ENCODE assay signal across 23 cellular contexts in the genomic region with DNA sequence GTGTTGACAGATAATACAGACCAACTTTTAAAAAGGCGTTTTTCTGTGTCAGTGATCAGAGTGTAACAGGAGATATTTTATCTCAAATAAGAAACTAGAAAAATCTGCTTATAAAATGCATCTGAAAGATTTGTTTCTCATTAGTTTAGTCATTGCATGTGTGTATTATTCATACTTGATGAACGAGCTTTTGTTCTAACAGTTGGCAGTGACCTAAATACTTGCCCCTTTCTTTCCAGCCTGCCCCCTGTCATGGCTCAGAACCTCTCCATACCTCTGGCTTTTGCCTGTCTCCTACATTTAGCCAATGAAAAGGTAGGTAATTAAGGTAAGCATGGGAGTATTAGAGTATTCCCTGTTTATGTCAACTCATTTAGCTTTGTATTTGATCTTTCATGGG. TPM values are rescaled to one million over a fixed set of nuclear protein-coding genes. Genes with fewer than 3 reads are reported as not detected.
DNase-seq lines count a peak whose midpoint lies in the region; ATAC-seq, FAIRE-seq and TF ChIP-seq lines count a peak whose summit lies in the region.
"Had no signal": no experiment of that assay in that cellular context is flagged by ENCODE, and none has a peak within 500 bp of the region (broad histone marks: within the 10 kb centered on the region; RNA-seq: fewer than 3 reads in every experiment).

No MANE protein-coding gene starts in this region.

- intact Hi-C loops in dorsolateral prefrontal cortex (cut with DNase I) = no loop called here

- H3K36me3 ChIP-seq in SJCRH30 = peaks cover 78% of the 10 kb centered on the region

- peak overlapping the region in 40 of 59 donors; percentile 2 to 81 (median 54) for H3K27ac ChIP-seq in dorsolateral prefrontal cortex
- peak overlapping the region; percentile 69 for H3K27ac ChIP-seq in substantia nigra (ENCODE audit: low read depth, low read length, poor library complexity, severe bottlenecking)
- no peak overlapping the region for H3K27ac ChIP-seq in SJCRH30
- H3K27ac ChIP-seq: 22Rv1, A549, BLaER1, HL-60 had no signal

- H3K4me3 ChIP-seq in dorsolateral prefrontal cortex = no peak overlapping the region
- H3K4me3 ChIP-seq in SJCRH30 = no peak overlapping the region
- H3K4me3 ChIP-seq: A549, BLaER1, GM12878, GM23338 had no signal

- no peaks in the 10 kb centered on the region for H3K4me1 Mint-ChIP-seq in activated CD8-positive, alpha-beta memory T cell treated with anti-CD3 and anti-CD28 coated beads, Interleukin-2, amount 10 ng/mL, durations not matched to agents 7 days and 5 days
- H3K4me1 Mint-ChIP-seq: CD14-positive monocyte; CD4-positive, alpha-beta memory T cell; GM23338 had no signal

- H3K9me3 ChIP-seq in SJCRH30 (replicated peaks) = no peaks in the 10 kb centered on the region
- H3K9me3 ChIP-seq: A549, BLaER1 had no signal

- FAIRE-seq in RCC 7860 (lab: Jason Lieb, UNC) = no peak
- FAIRE-seq: A549, GM12878, H54 had no signal

- H3K36me3 Mint-ChIP-seq in activated CD8-positive, alpha-beta memory T cell treated with anti-CD3 and anti-CD28 coated beads, Interleukin-2, amount 10 ng/mL, durations not matched to agents 7 days and 5 days = peaks cover 83% of the 10 kb centered on the region
- H3K36me3 Mint-ChIP-seq: CD4-positive, alpha-beta memory T cell had no signal

- no peak for DNase-seq in activated CD8-positive, alpha-beta memory T cell treated with anti-CD3 and anti-CD28 coated beads, Interleukin-2, amount 10 ng/mL, durations not matched to agents 7 days and 5 days
- DNase-seq in activated CD8-positive, alpha-beta memory T cell treated with anti-CD3 and anti-CD28 coated beads, Interleukin-2, amount 50 U/mL, for 4 hours = no peak
- DNase-seq in dorsolateral prefrontal cortex = no peak
- peak; percentile 40 for DNase-seq in medulla oblongata (ENCODE audit: extremely low spot score)
- DNase-seq in substantia nigra (lab: John Stamatoyannopoulos, UW) = no peak
- no peak for DNase-seq in SJCRH30
- DNase-seq in RCC 7860 (ENCODE audit: low spot score) = no peak
- DNase-seq: AML-193; Calu3; CD4-positive, alpha-beta memory T cell; DMS53; DND-41; EL; HCEC 1CT had no signal

- TF ChIP-seq CTCF in dorsolateral prefrontal cortex (IDR thresholded peaks at IDR 0.05 in 54 of 56, conservative IDR thresholded peaks at IDR 0.05 in 2 of 56; ENCODE audit: low read depth in 1 of 56, partially characterized antibody in 56 of 56) = no peak

- no peaks in the 10 kb centered on the region for H3K9me3 Mint-ChIP-seq in activated CD8-positive, alpha-beta memory T cell treated with anti-CD3 and anti-CD28 coated beads, Interleukin-2, amount 10 ng/mL, durations not matched to agents 7 days and 5 days (ENCODE audit: low read depth)
- H3K9me3 Mint-ChIP-seq: CD4-positive, alpha-beta memory T cell; GM23338 had no signal

- H3K27me3 ChIP-seq in dorsolateral prefrontal cortex = no peaks in the 10 kb centered on the region
- H3K27me3 ChIP-seq in SJCRH30 = no peaks in the 10 kb centered on the region
- H3K27me3 ChIP-seq: BLaER1 had no signal

- no peaks in the 10 kb centered on the region for H3K27me3 Mint-ChIP-seq in activated CD8-positive, alpha-beta memory T cell treated with anti-CD3 and anti-CD28 coated beads, Interleukin-2, amount 10 ng/mL, durations not matched to agents 7 days and 5 days
- H3K27me3 Mint-ChIP-seq: CD4-positive, alpha-beta memory T cell had no signal

- no peak for ATAC-seq in activated CD8-positive, alpha-beta memory T cell treated with anti-CD3 and anti-CD28 coated beads, Interleukin-2, amount 10 ng/mL, durations not matched to agents 7 days and 5 days
- ATAC-seq in GM21526 (IDR thresholded peaks at IDR 0.05; ENCODE audit: low FRiP score, unreplicated experiment) = no peak
- ATAC-seq: A549, GM12878, GM23338 had no signal

- CTCF ChIA-PET in activated CD8-positive, alpha-beta memory T cell treated with anti-CD3 and anti-CD28 coated beads, Interleukin-2, amount 10 ng/mL, durations not matched to agents 7 days and 5 days (lab: Charles Lee) = interaction anchor here (2.1 kb wide), 1 partner anchor 185 kb away, joined by 6 read pairs; no protein-coding TSS in a partner anchor

- H3K4me1 ChIP-seq in SJCRH30 = no peaks in the 10 kb centered on the region
- H3K4me1 ChIP-seq: A549 had no signal

- H3K4me3 Mint-ChIP-seq in activated CD8-positive, alpha-beta memory T cell treated with anti-CD3 and anti-CD28 coated beads, Interleukin-2, amount 10 ng/mL, durations not matched to agents 7 days and 5 days = no peak overlapping the region
- H3K4me3 Mint-ChIP-seq: CD14-positive monocyte; CD4-positive, alpha-beta memory T cell; GM23338 had no signal

- peak overlapping the region; percentile 16 for H3K27ac Mint-ChIP-seq in activated CD8-positive, alpha-beta memory T cell treated with anti-CD3 and anti-CD28 coated beads, Interleukin-2, amount 10 ng/mL, durations not matched to agents 7 days and 5 days
- H3K27ac Mint-ChIP-seq: CD4-positive, alpha-beta memory T cell; GM23338 had no signal

RNA-seq across cellular contexts. Expression of a gene that starts 33.6 kb away (rescaled TPM):
- total RNA-seq in activated CD8-positive, alpha-beta memory T cell treated with anti-CD3 and anti-CD28 coated beads, Interleukin-2, amount 10 ng/mL, durations not matched to agents 7 days and 5 days = 100 to 1,000 TPM; 115 to 117 TPM
- 1 to 10 TPM in 57 of 120 experiments, under 1 TPM in 55, not detected in 8; 0.19 to 3.2 (median 1.0) TPM for total RNA-seq in dorsolateral prefrontal cortex
- 73.4 and 82.0 TPM in 2 replicates for total RNA-seq in SJCRH30 (2014; rRNA removed; shearing (Covaris generic))

RNA-seq across cellular contexts. Expression of a gene that starts 44.1 kb away (rescaled TPM):
- total RNA-seq in activated CD8-positive, alpha-beta memory T cell treated with anti-CD3 and anti-CD28 coated beads, Interleukin-2, amount 10 ng/mL, durations not matched to agents 7 days and 5 days = 10 to 100 TPM; 53.2 to 56.9 TPM
- total RNA-seq in dorsolateral prefrontal cortex = 1 to 10 TPM in 111 of 120 experiments, under 1 TPM in 9; 0.54 to 6.2 (median 1.9) TPM
- 26.4 and 27.1 TPM in 2 replicates for total RNA-seq in SJCRH30 (2014; rRNA removed; shearing (Covaris generic))

Comparison
In these comparisons a context has a peak if more than half of its experiments do, and no peak if none do; other contexts are left out.
1. RNA of a gene that starts 33.6 kb away (total RNA-seq): 115 to 117 TPM in activated CD8-positive, alpha-beta memory T cell treated with anti-CD3 and anti-CD28 coated beads, Interleukin-2, amount 10 ng/mL, durations not matched to agents 7 days and 5 days and 73.4 to 82.0 TPM in SJCRH30; 0.19 to 3.2 TPM in dorsolateral prefrontal cortex; every median in the first group is over 10 times any median in the second.